In the genomic region with DNA sequence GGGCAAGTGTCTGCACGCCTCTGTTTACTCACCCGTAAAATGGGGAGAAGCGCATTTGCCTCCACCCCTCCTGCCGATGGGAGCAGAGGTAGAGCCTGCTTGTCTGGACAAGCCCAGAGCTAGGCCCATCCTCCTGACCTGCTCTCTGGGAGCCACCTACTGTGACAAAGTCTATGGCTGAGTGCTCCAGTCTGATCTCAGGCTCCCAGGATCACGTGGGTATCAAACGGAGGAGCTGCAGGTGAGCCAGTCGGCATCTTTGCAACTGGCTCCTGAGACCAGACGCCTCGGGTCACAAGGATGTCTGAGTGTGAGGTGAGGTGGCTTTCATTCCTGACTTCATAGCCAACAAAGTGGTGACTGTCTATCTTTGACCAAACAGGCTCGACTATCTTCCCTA, we compare ENCODE assay signal across 1 cellular context.
TF ChIP-seq lines count a peak whose summit lies in the region.

No MANE protein-coding gene starts in this region.

TF ChIP-seq in GM23338, 12 proteins besides CTCF, POLR2A, EP300 and RAD21 (continued from another document):
- TF ChIP-seq, protein P1, sequence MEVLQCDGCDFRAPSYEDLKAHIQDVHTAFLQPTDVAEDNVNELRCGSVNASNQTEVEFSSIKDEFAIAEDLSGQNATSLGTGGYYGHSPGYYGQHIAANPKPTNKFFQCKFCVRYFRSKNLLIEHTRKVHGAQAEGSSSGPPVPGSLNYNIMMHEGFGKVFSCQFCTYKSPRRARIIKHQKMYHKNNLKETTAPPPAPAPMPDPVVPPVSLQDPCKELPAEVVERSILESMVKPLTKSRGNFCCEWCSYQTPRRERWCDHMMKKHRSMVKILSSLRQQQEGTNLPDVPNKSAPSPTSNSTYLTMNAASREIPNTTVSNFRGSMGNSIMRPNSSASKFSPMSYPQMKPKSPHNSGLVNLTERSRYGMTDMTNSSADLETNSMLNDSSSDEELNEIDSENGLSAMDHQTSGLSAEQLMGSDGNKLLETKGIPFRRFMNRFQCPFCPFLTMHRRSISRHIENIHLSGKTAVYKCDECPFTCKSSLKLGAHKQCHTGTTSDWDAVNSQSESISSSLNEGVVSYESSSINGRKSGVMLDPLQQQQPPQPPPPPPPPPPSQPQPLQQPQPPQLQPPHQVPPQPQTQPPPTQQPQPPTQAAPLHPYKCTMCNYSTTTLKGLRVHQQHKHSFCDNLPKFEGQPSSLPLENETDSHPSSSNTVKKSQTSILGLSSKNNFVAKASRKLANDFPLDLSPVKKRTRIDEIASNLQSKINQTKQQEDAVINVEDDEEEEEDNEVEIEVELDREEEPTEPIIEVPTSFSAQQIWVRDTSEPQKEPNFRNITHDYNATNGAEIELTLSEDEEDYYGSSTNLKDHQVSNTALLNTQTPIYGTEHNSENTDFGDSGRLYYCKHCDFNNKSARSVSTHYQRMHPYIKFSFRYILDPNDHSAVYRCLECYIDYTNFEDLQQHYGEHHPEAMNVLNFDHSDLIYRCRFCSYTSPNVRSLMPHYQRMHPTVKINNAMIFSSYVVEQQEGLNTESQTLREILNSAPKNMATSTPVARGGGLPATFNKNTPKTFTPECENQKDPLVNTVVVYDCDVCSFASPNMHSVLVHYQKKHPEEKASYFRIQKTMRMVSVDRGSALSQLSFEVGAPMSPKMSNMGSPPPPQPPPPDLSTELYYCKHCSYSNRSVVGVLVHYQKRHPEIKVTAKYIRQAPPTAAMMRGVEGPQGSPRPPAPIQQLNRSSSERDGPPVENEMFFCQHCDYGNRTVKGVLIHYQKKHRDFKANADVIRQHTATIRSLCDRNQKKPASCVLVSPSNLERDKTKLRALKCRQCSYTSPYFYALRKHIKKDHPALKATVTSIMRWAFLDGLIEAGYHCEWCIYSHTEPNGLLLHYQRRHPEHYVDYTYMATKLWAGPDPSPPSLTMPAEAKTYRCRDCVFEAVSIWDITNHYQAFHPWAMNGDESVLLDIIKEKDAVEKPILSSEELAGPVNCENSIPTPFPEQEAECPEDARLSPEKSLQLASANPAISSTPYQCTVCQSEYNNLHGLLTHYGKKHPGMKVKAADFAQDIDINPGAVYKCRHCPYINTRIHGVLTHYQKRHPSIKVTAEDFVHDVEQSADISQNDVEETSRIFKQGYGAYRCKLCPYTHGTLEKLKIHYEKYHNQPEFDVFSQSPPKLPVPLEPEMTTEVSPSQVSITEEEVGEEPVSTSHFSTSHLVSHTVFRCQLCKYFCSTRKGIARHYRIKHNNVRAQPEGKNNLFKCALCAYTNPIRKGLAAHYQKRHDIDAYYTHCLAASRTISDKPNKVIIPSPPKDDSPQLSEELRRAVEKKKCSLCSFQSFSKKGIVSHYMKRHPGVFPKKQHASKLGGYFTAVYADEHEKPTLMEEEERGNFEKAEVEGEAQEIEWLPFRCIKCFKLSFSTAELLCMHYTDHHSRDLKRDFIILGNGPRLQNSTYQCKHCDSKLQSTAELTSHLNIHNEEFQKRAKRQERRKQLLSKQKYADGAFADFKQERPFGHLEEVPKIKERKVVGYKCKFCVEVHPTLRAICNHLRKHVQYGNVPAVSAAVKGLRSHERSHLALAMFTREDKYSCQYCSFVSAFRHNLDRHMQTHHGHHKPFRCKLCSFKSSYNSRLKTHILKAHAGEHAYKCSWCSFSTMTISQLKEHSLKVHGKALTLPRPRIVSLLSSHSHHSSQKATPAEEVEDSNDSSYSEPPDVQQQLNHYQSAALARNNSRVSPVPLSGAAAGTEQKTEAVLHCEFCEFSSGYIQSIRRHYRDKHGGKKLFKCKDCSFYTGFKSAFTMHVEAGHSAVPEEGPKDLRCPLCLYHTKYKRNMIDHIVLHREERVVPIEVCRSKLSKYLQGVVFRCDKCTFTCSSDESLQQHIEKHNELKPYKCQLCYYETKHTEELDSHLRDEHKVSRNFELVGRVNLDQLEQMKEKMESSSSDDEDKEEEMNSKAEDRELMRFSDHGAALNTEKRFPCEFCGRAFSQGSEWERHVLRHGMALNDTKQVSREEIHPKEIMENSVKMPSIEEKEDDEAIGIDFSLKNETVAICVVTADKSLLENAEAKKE (CRISPR knock-in tag; IDR thresholded peaks at IDR 0.05), result no peak
- no peak for TF ChIP-seq ZNF331 (CRISPR knock-in tag; IDR thresholded peaks at IDR 0.05; ENCODE audit: low read depth)
- TF ChIP-seq EZH2phosphoT487 (IDR thresholded peaks at IDR 0.05; ENCODE audit: unreplicated experiment), result no peak
- TF ChIP-seq ZNF114 (CRISPR knock-in tag; IDR thresholded peaks at IDR 0.05), result no peak
- no peak for TF ChIP-seq POLR2AphosphoS5 (IDR thresholded peaks at IDR 0.05; ENCODE audit: low read depth)
- no peak for TF ChIP-seq NANOG (IDR thresholded peaks at IDR 0.05; ENCODE audit: borderline replicate concordance)
- no peak for TF ChIP-seq CREB1 (CRISPR knock-in tag; IDR thresholded peaks at IDR 0.05; ENCODE audit: low read depth)
- no peak for TF ChIP-seq EZH2 (IDR thresholded peaks at IDR 0.05; ENCODE audit: low read depth, unreplicated experiment)
- TF ChIP-seq, protein P2, sequence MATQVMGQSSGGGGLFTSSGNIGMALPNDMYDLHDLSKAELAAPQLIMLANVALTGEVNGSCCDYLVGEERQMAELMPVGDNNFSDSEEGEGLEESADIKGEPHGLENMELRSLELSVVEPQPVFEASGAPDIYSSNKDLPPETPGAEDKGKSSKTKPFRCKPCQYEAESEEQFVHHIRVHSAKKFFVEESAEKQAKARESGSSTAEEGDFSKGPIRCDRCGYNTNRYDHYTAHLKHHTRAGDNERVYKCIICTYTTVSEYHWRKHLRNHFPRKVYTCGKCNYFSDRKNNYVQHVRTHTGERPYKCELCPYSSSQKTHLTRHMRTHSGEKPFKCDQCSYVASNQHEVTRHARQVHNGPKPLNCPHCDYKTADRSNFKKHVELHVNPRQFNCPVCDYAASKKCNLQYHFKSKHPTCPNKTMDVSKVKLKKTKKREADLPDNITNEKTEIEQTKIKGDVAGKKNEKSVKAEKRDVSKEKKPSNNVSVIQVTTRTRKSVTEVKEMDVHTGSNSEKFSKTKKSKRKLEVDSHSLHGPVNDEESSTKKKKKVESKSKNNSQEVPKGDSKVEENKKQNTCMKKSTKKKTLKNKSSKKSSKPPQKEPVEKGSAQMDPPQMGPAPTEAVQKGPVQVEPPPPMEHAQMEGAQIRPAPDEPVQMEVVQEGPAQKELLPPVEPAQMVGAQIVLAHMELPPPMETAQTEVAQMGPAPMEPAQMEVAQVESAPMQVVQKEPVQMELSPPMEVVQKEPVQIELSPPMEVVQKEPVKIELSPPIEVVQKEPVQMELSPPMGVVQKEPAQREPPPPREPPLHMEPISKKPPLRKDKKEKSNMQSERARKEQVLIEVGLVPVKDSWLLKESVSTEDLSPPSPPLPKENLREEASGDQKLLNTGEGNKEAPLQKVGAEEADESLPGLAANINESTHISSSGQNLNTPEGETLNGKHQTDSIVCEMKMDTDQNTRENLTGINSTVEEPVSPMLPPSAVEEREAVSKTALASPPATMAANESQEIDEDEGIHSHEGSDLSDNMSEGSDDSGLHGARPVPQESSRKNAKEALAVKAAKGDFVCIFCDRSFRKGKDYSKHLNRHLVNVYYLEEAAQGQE (IDR thresholded peaks at IDR 0.05; ENCODE audit: unreplicated experiment), result no peak
- no peak for TF ChIP-seq STAT1 (IDR thresholded peaks at IDR 0.05; ENCODE audit: unreplicated experiment)
- TF ChIP-seq, protein P3, sequence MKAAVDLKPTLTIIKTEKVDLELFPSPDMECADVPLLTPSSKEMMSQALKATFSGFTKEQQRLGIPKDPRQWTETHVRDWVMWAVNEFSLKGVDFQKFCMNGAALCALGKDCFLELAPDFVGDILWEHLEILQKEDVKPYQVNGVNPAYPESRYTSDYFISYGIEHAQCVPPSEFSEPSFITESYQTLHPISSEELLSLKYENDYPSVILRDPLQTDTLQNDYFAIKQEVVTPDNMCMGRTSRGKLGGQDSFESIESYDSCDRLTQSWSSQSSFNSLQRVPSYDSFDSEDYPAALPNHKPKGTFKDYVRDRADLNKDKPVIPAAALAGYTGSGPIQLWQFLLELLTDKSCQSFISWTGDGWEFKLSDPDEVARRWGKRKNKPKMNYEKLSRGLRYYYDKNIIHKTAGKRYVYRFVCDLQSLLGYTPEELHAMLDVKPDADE (IDR thresholded peaks at IDR 0.05), result no peak
